Comparison of ENCODE assay signal across 14 cellular contexts in the genomic region with DNA sequence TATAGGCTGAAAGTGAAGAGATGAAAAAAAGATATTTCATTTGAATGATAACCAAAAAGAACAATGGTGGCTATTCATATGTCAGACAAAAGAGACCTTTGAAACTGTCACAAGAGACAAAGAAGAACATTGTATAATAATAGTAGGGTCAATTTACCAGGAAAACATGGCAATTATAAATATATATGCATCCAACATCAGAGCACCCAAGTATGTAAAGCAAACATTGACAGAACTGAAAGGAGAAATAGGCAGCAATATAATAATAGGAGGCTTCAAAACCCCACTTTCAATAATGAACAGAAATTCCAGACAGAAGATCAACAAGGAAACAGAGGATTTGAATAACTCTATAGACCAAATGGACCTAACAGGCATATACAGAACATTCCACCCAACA.
"Had no signal": no experiment of that assay in that cellular context is flagged by ENCODE, and none has a peak within 500 bp of the region (broad histone marks: within the 10 kb centered on the region; RNA-seq: fewer than 3 reads in every experiment).

No MANE protein-coding gene starts in this region.

- H3K4me1 ChIP-seq: ascending aorta, breast epithelium, right lobe of liver, testis, upper lobe of left lung had no signal

- ATAC-seq: activated CD4-positive, CD25-positive, alpha-beta regulatory T cell treated with anti-CD3 and anti-CD28 coated beads, Interleukin-2, amount 50 U/mL, for 24 hours; right lobe of liver; stimulated activated naive CD8-positive, alpha-beta T cell treated with anti-CD3 and anti-CD28 coated beads, Interleukin-15, Interleukin-2, amounts not matched to agents 100 U/mL and 50 U/mL, for 24 hours had no signal

- H3K27ac ChIP-seq: ascending aorta, breast epithelium, right lobe of liver, testis, upper lobe of left lung had no signal

- H3K9me3 ChIP-seq: ascending aorta, breast epithelium, right lobe of liver, testis, upper lobe of left lung had no signal

- H3K4me3 ChIP-seq: ascending aorta, breast epithelium, right lobe of liver, smooth muscle cell, testis, upper lobe of left lung had no signal

- DNase-seq: activated naive CD4-positive, alpha-beta T cell; activated T-cell treated with anti-CD3 and anti-CD28 coated beads for 4 hours; endodermal cell; mesendoderm; nucleus accumbens; right lobe of liver; stimulated activated naive CD8-positive, alpha-beta T cell treated with anti-CD3 and anti-CD28 coated beads, Interleukin-15, Interleukin-2, amounts not matched to agents 100 U/mL and 50 U/mL, for 24 hours; T-helper 9 cell; testis; upper lobe of left lung had no signal

- H3K27me3 ChIP-seq: ascending aorta, breast epithelium, right lobe of liver, testis, upper lobe of left lung had no signal
